Comparison of ENCODE assay signal across 10 cellular contexts in the genomic region with DNA sequence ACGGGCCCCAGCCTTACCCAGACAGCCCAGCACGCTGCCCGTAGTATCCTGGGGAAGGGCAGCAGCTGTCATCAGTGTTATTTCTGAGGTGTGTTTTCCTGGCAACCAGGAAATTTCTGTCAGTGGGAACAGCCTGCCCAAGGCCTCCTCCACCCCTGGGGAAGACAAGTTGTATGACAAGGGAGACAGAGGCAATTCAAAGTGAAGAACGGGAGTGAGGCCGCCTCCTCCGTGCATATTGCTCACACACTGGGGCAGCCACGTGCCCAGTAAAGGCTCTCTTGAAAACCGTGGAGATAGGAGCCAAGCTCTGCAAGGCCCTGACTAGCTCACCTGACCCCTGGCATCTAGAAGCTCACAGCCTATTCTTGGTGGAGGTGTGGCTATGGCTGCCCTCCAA. TPM values are rescaled to one million over a fixed set of nuclear protein-coding genes. Genes with fewer than 3 reads are reported as not detected.
DNase-seq lines count a peak whose midpoint lies in the region; ATAC-seq and TF ChIP-seq lines count a peak whose summit lies in the region.
"Had no signal": no experiment of that assay in that cellular context is flagged by ENCODE, and none has a peak within 500 bp of the region (broad histone marks: within the 10 kb centered on the region; RNA-seq: fewer than 3 reads in every experiment).

No MANE protein-coding gene starts in this region.

- H3K18ac ChIP-seq in trophoblast cell (ENCODE audit: low read length), result no peak overlapping the region

- ATAC-seq in left ventricle myocardium superior (peak; percentile 77), psoas muscle (peak; percentile 34 to 81 (median 76)), aorta (ENCODE audit: low FRiP score) (no peak)

- H2AFZ ChIP-seq in MM.1S (ENCODE audit: low read length) (no peak overlapping the region), trophoblast cell (ENCODE audit: insufficient read depth, low read length, poor library complexity) (no peak overlapping the region)

- H3K27me3 ChIP-seq in adrenal gland (no peaks in the 10 kb centered on the region), psoas muscle (ENCODE audit: insufficient read depth in 3 of 3, low read length in 2 of 3) (no peaks in the 10 kb centered on the region), MM.1S (replicated peaks; ENCODE audit: insufficient read depth, low read length) (no peaks in the 10 kb centered on the region), aorta (ENCODE audit: control insufficient read depth in 1 of 2, insufficient read depth in 2 of 2, low read length in 1 of 2) (no peaks in the 10 kb centered on the region), trophoblast cell (ENCODE audit: insufficient read depth, low read length) (no peaks in the 10 kb centered on the region)

- H3K14ac ChIP-seq in trophoblast cell (ENCODE audit: low read length), result no peak overlapping the region

- intact Hi-C loops in adrenal gland (cut with DNase I), result no loop called here
- intact Hi-C loops in left ventricle myocardium superior (cut with micrococcal nuclease), result loop anchor here (10.0 kb wide), 1 partner anchor 64 kb away; no protein-coding TSS in a partner anchor
- intact Hi-C loops in psoas muscle (cut with DNase I), result no loop called here
- intact Hi-C loops in aorta (cut with DNase I), result no loop called here

- TF ChIP-seq CTCF in HFFc6 (IDR thresholded peaks at IDR 0.05) (no peak), adrenal gland (IDR thresholded peaks at IDR 0.05) (no peak), psoas muscle (IDR thresholded peaks at IDR 0.05) (no peak), MM.1S (IDR thresholded peaks at IDR 0.05; ENCODE audit: low read length) (no peak)

- H2BK120ac ChIP-seq in trophoblast cell (ENCODE audit: insufficient read depth, low read length, poor library complexity), result no peak overlapping the region

- H3K27ac ChIP-seq in adrenal gland (peak overlapping the region in 4 of 5 donors; percentile 36 to 87 (median 76)), psoas muscle (no peak overlapping the region), MM.1S (ENCODE audit: low read length) (no peak overlapping the region), aorta (ENCODE audit: low read depth in 1 of 2, low read length in 2 of 2) (no peak overlapping the region), trophoblast cell (ENCODE audit: low read depth, low read length) (no peak overlapping the region)

- 25 to 56% (median 40%) methylated on average over 8 of the region's 8 CpGs for WGBS in adrenal gland, 4 donors
- WGBS in psoas muscle, 3 donors, result 30 to 45% (median 37%) methylated on average over 8 of the region's 8 CpGs
- WGBS in aorta, 2 donors, result 78 to 80% methylated on average over 8 of the region's 8 CpGs
- WGBS in trophoblast cell (ENCODE audit: extremely low coverage, insufficient coverage, insufficient read length), result no CpG with 5 or more reads among the region's 8 CpGs

- H3K27ac Mint-ChIP-seq in HFFc6, result peak overlapping the region; percentile 85

- DNase-seq in HFFc6 (no peak), adrenal gland (peak in 5 of 7 donors; percentile 67 to 76 (median 74)), left ventricle myocardium superior (peak; percentile 54), psoas muscle (no peak), NCI-H748 treated with DMSO at 0.1 percent for 48 hours (lab: John Stamatoyannopoulos, UW) (no peak), MM.1S (no peak), aorta (no peak), trophoblast cell (no peak)
- DNase-seq: DND-41, SW 1271 had no signal

- H4K12ac ChIP-seq in trophoblast cell (ENCODE audit: low read depth, low read length), result no peak overlapping the region

- H3K9me3 Mint-ChIP-seq in HFFc6, result no peaks in the 10 kb centered on the region

- H3K4me3 ChIP-seq in adrenal gland (no peak overlapping the region), psoas muscle (no peak overlapping the region), MM.1S (ENCODE audit: low read length) (no peak overlapping the region), aorta (ENCODE audit: low read length in 2 of 2) (no peak overlapping the region), trophoblast cell (ENCODE audit: low read depth, low read length) (no peak overlapping the region)

- no peak overlapping the region for H2AK5ac ChIP-seq in trophoblast cell (ENCODE audit: low read length)

- H4K91ac ChIP-seq in trophoblast cell (ENCODE audit: low read depth, low read length), result no peak overlapping the region

- H3K36me3 ChIP-seq in adrenal gland (replicated peaks in 1 of 2), result no peaks in the 10 kb centered on the region
- no peaks in the 10 kb centered on the region for H3K36me3 ChIP-seq in psoas muscle (ENCODE audit: insufficient read depth in 1 of 2, low read depth in 1 of 2)
- H3K36me3 ChIP-seq in MM.1S (replicated peaks; ENCODE audit: insufficient read depth, low read length), result no peaks in the 10 kb centered on the region
- H3K36me3 ChIP-seq in aorta (ENCODE audit: control insufficient read depth in 1 of 2, insufficient read depth in 2 of 2, low read length in 1 of 2), result no peaks in the 10 kb centered on the region
- no peaks in the 10 kb centered on the region for H3K36me3 ChIP-seq in trophoblast cell (ENCODE audit: control insufficient read depth in 1 of 2, insufficient read depth in 2 of 2, low read length in 2 of 2)

- H4K20me1 ChIP-seq in MM.1S (ENCODE audit: insufficient read depth, low read length), result no peaks in the 10 kb centered on the region

- H3F3A ChIP-seq in MM.1S (ENCODE audit: insufficient read depth, low read length), result peaks cover 7% of the 10 kb centered on the region; the same call in 1 of the 2 replicates

- no peak overlapping the region for H4K8ac ChIP-seq in trophoblast cell (ENCODE audit: low read depth, low read length)

- no peak overlapping the region for H3K4ac ChIP-seq in trophoblast cell (ENCODE audit: low read depth, low read length)

- H3K27me3 Mint-ChIP-seq in HFFc6 (ENCODE audit: insufficient read depth), result no peaks in the 10 kb centered on the region; the same call in 1 of the 2 replicates

- no peaks in the 10 kb centered on the region for H3K9me2 ChIP-seq in MM.1S (replicated peaks; ENCODE audit: insufficient read depth, low read length)

- H3K4me1 ChIP-seq in adrenal gland (replicated peaks in 1 of 2) (peaks cover 57 to 66% of the 10 kb centered on the region in 2 donors), psoas muscle (peaks cover 25% of the 10 kb centered on the region), MM.1S (ENCODE audit: low read length) (peaks cover 9% of the 10 kb centered on the region), aorta (ENCODE audit: control insufficient read depth in 1 of 2, insufficient read depth in 2 of 2, low read length in 2 of 2) (no peaks in the 10 kb centered on the region), trophoblast cell (ENCODE audit: control insufficient read depth in 1 of 2, insufficient read depth in 2 of 2, low read length in 2 of 2) (peaks cover 21 to 29% of the 10 kb centered on the region in 2 experiments)

- no peak overlapping the region for H2BK5ac ChIP-seq in trophoblast cell (ENCODE audit: low read depth, low read length, poor library complexity)

- H3K4me2 ChIP-seq in MM.1S (ENCODE audit: low read depth, low read length) (no peak overlapping the region), trophoblast cell (ENCODE audit: low read length) (no peak overlapping the region)

- H2BK12ac ChIP-seq in trophoblast cell (ENCODE audit: low read length), result no peak overlapping the region

- peaks cover 63% of the 10 kb centered on the region for H3K4me1 Mint-ChIP-seq in HFFc6 (ENCODE audit: low read depth)

- H3K23ac ChIP-seq in trophoblast cell (ENCODE audit: low read length), result no peak overlapping the region

- no peaks in the 10 kb centered on the region for H3K79me1 ChIP-seq in trophoblast cell (ENCODE audit: low read length)

- H3K79me2 ChIP-seq in MM.1S (ENCODE audit: low read length) (peaks cover 57% of the 10 kb centered on the region), trophoblast cell (ENCODE audit: control insufficient read depth, insufficient read depth, low read length, poor library complexity) (no peaks in the 10 kb centered on the region)

- H3K9ac ChIP-seq in MM.1S (ENCODE audit: low read length) (no peak overlapping the region), trophoblast cell (ENCODE audit: low read length) (no peak overlapping the region)

- TF ChIP-seq POLR2A in adrenal gland (IDR thresholded peaks at IDR 0.05), result no peak

- peaks cover 5% of the 10 kb centered on the region; the same call in 1 of the 2 replicates for H3K36me3 Mint-ChIP-seq in HFFc6 (ENCODE audit: low read depth)

- H3K9me3 ChIP-seq in adrenal gland (replicated peaks in 1 of 3) (no peaks in the 10 kb centered on the region), psoas muscle (no peaks in the 10 kb centered on the region), MM.1S (replicated peaks; ENCODE audit: insufficient read depth, low read length) (no peaks in the 10 kb centered on the region), aorta (ENCODE audit: control insufficient read depth, low read length) (no peaks in the 10 kb centered on the region), trophoblast cell (ENCODE audit: insufficient read depth, low read depth, low read length) (no peaks in the 10 kb centered on the region)

- no peak overlapping the region for H3K4me3 Mint-ChIP-seq in HFFc6

RNA-seq across cellular contexts. Expression of a gene that starts 57.6 kb away (rescaled TPM):
- total RNA-seq in HFFc6 (2021; fragmentation: NEBNext Ultra II Directional; extraction: Animal tissue kit (Norgen Biotek cat#: 25700)), result 10 to 100 TPM; 26.9 to 29.3 (median 29.0) TPM
- 10 to 100 TPM; 14.7 to 37.3 (median 28.1) TPM for total RNA-seq in adrenal gland
- polyA plus RNA-seq in adrenal gland, result 10 to 100 TPM in 2 of 3 donors, 1 to 10 TPM in 1; 4.2 to 31.2 (median 14.6) TPM
- total RNA-seq in left ventricle myocardium superior, result 30.1 TPM
- 1 to 10 TPM; 6.8 to 7.9 (median 7.2) TPM for total RNA-seq in psoas muscle
- polyA plus RNA-seq in psoas muscle, result 1 to 10 TPM; 4.0 to 9.0 (median 6.6) TPM
- total RNA-seq in aorta, result 10 to 100 TPM; 23.9 to 35.8 TPM
- polyA plus RNA-seq in aorta, result 1 to 10 TPM; 2.0 to 7.0 TPM
- 16.7 and 17.4 TPM in 2 replicates for polyA plus RNA-seq in trophoblast cell (2013)

Comparison
In these comparisons a context has a peak if more than half of its experiments do, and no peak if none do; other contexts are left out.
1. DNase-seq: peak in adrenal gland (5 of 7) and left ventricle myocardium superior (single experiment); none in HFFc6 (single experiment), psoas muscle (0 of 2), NCI-H748 treated with DMSO at 0.1 percent for 48 hours (single experiment), MM.1S (single experiment), aorta (0 of 2) and trophoblast cell (0 of 2).
2. H3K27ac ChIP-seq: peak in adrenal gland (4 of 5); none in psoas muscle (single experiment), MM.1S (single experiment), aorta (0 of 2) and trophoblast cell (single experiment).